16 cellular contexts compared by ENCODE assay signal in the genomic region with DNA sequence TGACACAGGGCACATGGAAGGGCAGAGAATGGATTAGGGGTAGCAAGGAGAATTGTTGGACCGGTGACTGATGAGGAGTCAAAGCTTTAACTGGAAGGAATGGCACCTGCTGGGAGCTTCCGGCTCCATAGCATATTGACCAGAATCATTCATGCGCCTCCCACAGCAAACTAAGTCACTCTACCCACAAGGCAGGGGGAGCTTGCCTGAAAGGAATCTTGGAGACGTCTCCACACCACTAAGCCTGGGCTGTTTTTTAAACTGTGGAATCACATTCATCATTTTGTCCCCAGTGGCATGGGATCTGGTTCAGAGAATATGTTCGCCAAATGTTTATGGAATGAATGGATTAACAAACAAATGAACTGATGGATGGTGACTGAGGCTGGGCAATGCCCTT.
"Had no signal": no experiment of that assay in that cellular context is flagged by ENCODE, and none has a peak within 500 bp of the region (broad histone marks: within the 10 kb centered on the region; RNA-seq: fewer than 3 reads in every experiment).

No MANE protein-coding gene starts in this region.

- ATAC-seq: activated CD4-positive, CD25-positive, alpha-beta regulatory T cell treated with anti-CD3 and anti-CD28 coated beads, Interleukin-2, amount 50 U/mL, for 24 hours; activated T-cell treated with anti-CD3 and anti-CD28 coated beads, Interleukin-2, amount 50 U/mL, for 4 hours; heart left ventricle; left ventricle myocardium superior; pancreas had no signal

- H3K4me1 ChIP-seq: pancreas had no signal

- DNase-seq: activated CD4-positive, alpha-beta T cell treated with anti-CD3 and anti-CD28 coated beads, Interleukin-2, amount 50 U/mL, for 4 hours; activated gamma-delta T cell; activated naive CD8-positive, alpha-beta T cell treated with anti-CD3 and anti-CD28 coated beads for 36 hours; activated T-cell treated with anti-CD3 and anti-CD28 coated beads, Interleukin-2, amount 50 U/mL, for 4 hours; aorta; foreskin melanocyte; heart left ventricle; islet precursor cell; left ventricle myocardium superior; mesendoderm; pancreas; stimulated activated CD4-positive, alpha-beta T cell treated with anti-CD3 and anti-CD28 coated beads, Interleukin-4, amount 100 ng/mL, for 4 hours; stomach had no signal

- H3K27ac ChIP-seq: cardiac muscle cell, heart left ventricle, pancreas, skin epidermis, stomach had no signal

- H3K9me3 ChIP-seq: heart left ventricle, pancreas, stomach had no signal

- H3K27me3 ChIP-seq: cardiac muscle cell, pancreas, stomach had no signal

- H3K4me3 ChIP-seq: cardiac muscle cell, heart left ventricle, pancreas, skin epidermis, stomach had no signal

- H3K36me3 ChIP-seq: cardiac muscle cell, heart left ventricle, pancreas, stomach had no signal
